17 cellular contexts compared by ENCODE assay signal in genomic region chr18:62037012-62037742, GRCh38.
DNase-seq lines count a peak whose midpoint lies in the region; ATAC-seq, FAIRE-seq and TF ChIP-seq lines count a peak whose summit lies in the region.
"Had no signal": no experiment of that assay in that cellular context is flagged by ENCODE, and none has a peak within 500 bp of the region (broad histone marks: within the 10 kb centered on the region; RNA-seq: fewer than 3 reads in every experiment).

No MANE protein-coding gene starts in this region.

- H3K9me3 Mint-ChIP-seq in HFFc6: no peaks in the 10 kb centered on the region
- no peaks in the 10 kb centered on the region for H3K9me3 Mint-ChIP-seq in stimulated activated effector memory CD8-positive, alpha-beta T cell treated with anti-CD3 and anti-CD28 coated beads, Interleukin-12 subunit alpha, Interleukin-12 subunit beta, amount 100 ng/mL, for 72 hours

- ATAC-seq in heart left ventricle (peak in 3 of 4 donors; percentile 38 to 63 (median 52)), left lung (peak; percentile 29)
- no peak for ATAC-seq in stimulated activated effector memory CD8-positive, alpha-beta T cell treated with anti-CD3 and anti-CD28 coated beads, Interleukin-12 subunit alpha, Interleukin-12 subunit beta, amount 100 ng/mL, for 72 hours
- ATAC-seq: A549 had no signal

- WGBS in heart left ventricle, 4 donors: 71 to 76% (median 72%) methylated on average over 11 of the region's 11 CpGs

- H3K27me3 ChIP-seq in heart left ventricle: no peaks in the 10 kb centered on the region
- H3K27me3 ChIP-seq in left lung: no peaks in the 10 kb centered on the region

- peaks cover 6% of the 10 kb centered on the region for H3K36me3 Mint-ChIP-seq in HFFc6 (ENCODE audit: low read depth)
- no peaks in the 10 kb centered on the region for H3K36me3 Mint-ChIP-seq in stimulated activated effector memory CD8-positive, alpha-beta T cell treated with anti-CD3 and anti-CD28 coated beads, Interleukin-12 subunit alpha, Interleukin-12 subunit beta, amount 100 ng/mL, for 72 hours

- intact Hi-C loops in heart left ventricle (cut with DNase I) (loop anchor here in 1 of 10 donors (10.0 kb wide), 1 partner anchor 402 kb away; no protein-coding TSS in a partner anchor), left lung (cut with DNase I) (no loop called here)

- H3K4me1 ChIP-seq in heart left ventricle (peaks cover 0 to 19% (median 4%) of the 10 kb centered on the region in 12 donors), left lung (no peaks in the 10 kb centered on the region)
- H3K4me1 ChIP-seq: A549 had no signal

- no peak overlapping the region for H3K4me3 ChIP-seq in heart left ventricle
- no peak overlapping the region for H3K4me3 ChIP-seq in left lung
- H3K4me3 ChIP-seq: A549 had no signal

- no peaks in the 10 kb centered on the region for H3K9me3 ChIP-seq in heart left ventricle
- H3K9me3 ChIP-seq in left lung: no peaks in the 10 kb centered on the region
- H3K9me3 ChIP-seq: A549 had no signal

- no peak for TF ChIP-seq POLR2A in heart left ventricle (IDR thresholded peaks at IDR 0.05)

- no peaks in the 10 kb centered on the region for H3K27me3 Mint-ChIP-seq in HFFc6 (ENCODE audit: insufficient read depth)

- H3K36me3 ChIP-seq in heart left ventricle: peaks cover 0 to 3% (median 0%) of the 10 kb centered on the region in 9 donors
- peaks cover 0 to 4% of the 10 kb centered on the region in 2 donors for H3K36me3 ChIP-seq in left lung

- peak overlapping the region; percentile 53 for H3K27ac Mint-ChIP-seq in HFFc6
- peak overlapping the region; percentile 12 for H3K27ac Mint-ChIP-seq in stimulated activated effector memory CD8-positive, alpha-beta T cell treated with anti-CD3 and anti-CD28 coated beads, Interleukin-12 subunit alpha, Interleukin-12 subunit beta, amount 100 ng/mL, for 72 hours

- no peak for DNase-seq in HFFc6
- peak in 2 of 5 donors; percentile 16 to 25 for DNase-seq in heart left ventricle
- no peak for DNase-seq in left lung
- no peak for DNase-seq in stimulated activated effector memory CD8-positive, alpha-beta T cell treated with anti-CD3 and anti-CD28 coated beads, Interleukin-12 subunit alpha, Interleukin-12 subunit beta, amount 100 ng/mL, for 72 hours (ENCODE audit: low spot score in 2 of 2)
- no peak for DNase-seq in HTR-8/SVneo (ENCODE audit: insufficient read length, low spot score)
- no peak for DNase-seq in NK-92 treated with Interleukin-12 subunit alpha and Interleukin-12 subunit beta, amount 100 ng/mL, for 24 hours (lab: John Stamatoyannopoulos, UW)
- DNase-seq in stimulated activated CD4-positive, alpha-beta T cell treated with anti-CD3 and anti-CD28 coated beads, Interleukin-12 subunit alpha, Interleukin-12 subunit beta, amount 100 ng/mL, for 4 hours: no peak
- no peak for DNase-seq in activated T-cell treated with anti-CD3 and anti-CD28 coated beads for 4 hours
- DNase-seq: KBM-7, NCI-H1092, NCI-H1694, NCI-H2107, NCI-H226, NCI-H526 treated with DMSO at 0.1 percent for 48 hours had no signal

- no peak for FAIRE-seq in HTR-8/SVneo (lab: Jason Lieb, UNC)
- FAIRE-seq: A549 had no signal

- H3K27ac ChIP-seq in heart left ventricle (peak overlapping the region in 6 of 12 donors; percentile 10 to 49 (median 40)), left lung (no peak overlapping the region)
- H3K27ac ChIP-seq: A549, C4-2B, HL-60 had no signal

- H3K4me1 Mint-ChIP-seq in HFFc6 (ENCODE audit: low read depth): peaks cover 62% of the 10 kb centered on the region
- H3K4me1 Mint-ChIP-seq in stimulated activated effector memory CD8-positive, alpha-beta T cell treated with anti-CD3 and anti-CD28 coated beads, Interleukin-12 subunit alpha, Interleukin-12 subunit beta, amount 100 ng/mL, for 72 hours: peaks cover 10% of the 10 kb centered on the region

- TF ChIP-seq CTCF in HFFc6 (IDR thresholded peaks at IDR 0.05) (no peak), heart left ventricle (IDR thresholded peaks at IDR 0.05) (no peak), left lung (IDR thresholded peaks at IDR 0.05) (no peak)

- H3K4me3 Mint-ChIP-seq in HFFc6: no peak overlapping the region
- H3K4me3 Mint-ChIP-seq in stimulated activated effector memory CD8-positive, alpha-beta T cell treated with anti-CD3 and anti-CD28 coated beads, Interleukin-12 subunit alpha, Interleukin-12 subunit beta, amount 100 ng/mL, for 72 hours: no peak overlapping the region
